In genomic region chr17:65198653-65199382, GRCh38 we compare ENCODE assay signal across 8 cellular contexts.
DNase-seq lines count a peak whose midpoint lies in the region; ATAC-seq and TF ChIP-seq lines count a peak whose summit lies in the region.

No MANE protein-coding gene starts in this region.

- POLR2A ChIA-PET in activated CD8-positive, alpha-beta T cell treated with anti-CD3 and anti-CD28 coated beads for 36 hours (lab: Charles Lee): interaction anchor here (2.4 kb wide), 1 partner anchor 62 kb away, joined by 8 read pairs; the partner anchor contains the start of gene RGS9

- H3K27ac ChIP-seq in CD4-positive, CD25-positive, alpha-beta regulatory T cell (ENCODE audit: insufficient read depth, low read length, poor library complexity, severe bottlenecking): no peak overlapping the region

- ATAC-seq in CD4-positive, CD25-positive, alpha-beta regulatory T cell (ENCODE audit: low read depth in 2 of 2): peak; percentile 50 to 53
- no peak for ATAC-seq in activated CD8-positive, alpha-beta T cell treated with anti-CD3 and anti-CD28 coated beads for 36 hours
- ATAC-seq in Right ventricle myocardium superior (ENCODE audit: poor library complexity) (peak; percentile 77), HG03354 (IDR thresholded peaks at IDR 0.05; ENCODE audit: poor library complexity, severe bottlenecking, unreplicated experiment) (no peak), HG03378 (IDR thresholded peaks at IDR 0.05; ENCODE audit: unreplicated experiment) (no peak)

- peaks cover 3% of the 10 kb centered on the region for H3K27me3 ChIP-seq in CD4-positive, CD25-positive, alpha-beta regulatory T cell (ENCODE audit: control insufficient read depth, insufficient read depth, low read length)

- H3K4me3 Mint-ChIP-seq in CD4-positive, CD25-positive, alpha-beta regulatory T cell: peak overlapping the region in 1 of 4 donors; percentile 28
- H3K4me3 Mint-ChIP-seq in activated CD8-positive, alpha-beta T cell treated with anti-CD3 and anti-CD28 coated beads for 36 hours: no peak overlapping the region

- intact Hi-C loops in activated CD8-positive, alpha-beta T cell treated with anti-CD3 and anti-CD28 coated beads for 36 hours (cut with micrococcal nuclease): loop anchor here (5.0 to 10.0 kb wide), 2 partner anchors 62 to 234 kb away; partner anchors contain the start of gene RGS9
- intact Hi-C loops in Right ventricle myocardium superior (cut with DNase I): no loop called here

- H3K36me3 Mint-ChIP-seq in CD4-positive, CD25-positive, alpha-beta regulatory T cell: no peaks in the 10 kb centered on the region
- H3K36me3 Mint-ChIP-seq in activated CD8-positive, alpha-beta T cell treated with anti-CD3 and anti-CD28 coated beads for 36 hours (ENCODE audit: low read depth): no peaks in the 10 kb centered on the region

- H3K4me1 Mint-ChIP-seq in CD4-positive, CD25-positive, alpha-beta regulatory T cell: peaks cover 0 to 5% (median 3%) of the 10 kb centered on the region in 4 donors
- peaks cover 17% of the 10 kb centered on the region for H3K4me1 Mint-ChIP-seq in activated CD8-positive, alpha-beta T cell treated with anti-CD3 and anti-CD28 coated beads for 36 hours (ENCODE audit: low read depth)

- H3K9me3 ChIP-seq in CD4-positive, CD25-positive, alpha-beta regulatory T cell (ENCODE audit: control insufficient read depth in 2 of 2, low read length in 2 of 2): no peaks in the 10 kb centered on the region

- no peak overlapping the region for H3K4me3 ChIP-seq in CD4-positive, CD25-positive, alpha-beta regulatory T cell (ENCODE audit: low read depth, low read length)

- CTCF ChIA-PET in activated CD8-positive, alpha-beta T cell treated with anti-CD3 and anti-CD28 coated beads for 36 hours (lab: Charles Lee): interaction anchor here (0.8 to 2.9 kb wide), 21 partner anchors 11 to 260 kb away, joined by 3 to 20 read pairs (median 4); partner anchors contain the start of gene RGS9

- no peaks in the 10 kb centered on the region for H3K36me3 ChIP-seq in CD4-positive, CD25-positive, alpha-beta regulatory T cell (ENCODE audit: control insufficient read depth, insufficient read depth, low read length)

- H3K9me3 Mint-ChIP-seq in CD4-positive, CD25-positive, alpha-beta regulatory T cell: peaks cover 0 to 2% (median 0%) of the 10 kb centered on the region in 7 donors
- H3K9me3 Mint-ChIP-seq in activated CD8-positive, alpha-beta T cell treated with anti-CD3 and anti-CD28 coated beads for 36 hours: no peaks in the 10 kb centered on the region

- peaks cover 18% of the 10 kb centered on the region for H3K27me3 Mint-ChIP-seq in CD4-positive, CD25-positive, alpha-beta regulatory T cell
- peaks cover 1% of the 10 kb centered on the region for H3K27me3 Mint-ChIP-seq in activated CD8-positive, alpha-beta T cell treated with anti-CD3 and anti-CD28 coated beads for 36 hours

- no peak overlapping the region for H3K27ac Mint-ChIP-seq in CD4-positive, CD25-positive, alpha-beta regulatory T cell
- H3K27ac Mint-ChIP-seq in activated CD8-positive, alpha-beta T cell treated with anti-CD3 and anti-CD28 coated beads for 36 hours: no peak overlapping the region

- TF ChIP-seq CTCF in GM20000 (IDR thresholded peaks at IDR 0.05; ENCODE audit: extremely low read depth, missing control alignments): peak; percentile 68
- TF ChIP-seq CTCF in activated CD8-positive, alpha-beta T cell treated with anti-CD3 and anti-CD28 coated beads for 36 hours (IDR thresholded peaks at IDR 0.05): peak; percentile 92

- no peaks in the 10 kb centered on the region for H3K4me1 ChIP-seq in CD4-positive, CD25-positive, alpha-beta regulatory T cell (ENCODE audit: control insufficient read depth, insufficient read depth, low read length, poor library complexity, severe bottlenecking)

- peak in 2 of 3 donors; percentile 65 to 75 for DNase-seq in CD4-positive, CD25-positive, alpha-beta regulatory T cell
- DNase-seq in GM20000 (ENCODE audit: low spot score): peak; percentile 71
- DNase-seq in NCI-H2196 treated with DMSO at 0.1 percent for 48 hours (lab: John Stamatoyannopoulos, UW; ENCODE audit: unreplicated experiment): peak; percentile 55
- no peak for DNase-seq in activated CD8-positive, alpha-beta T cell treated with anti-CD3 and anti-CD28 coated beads for 36 hours
- no peak for DNase-seq in Right ventricle myocardium superior
- peak; percentile 73 for DNase-seq in retina

Comparison
In these comparisons a context has a peak if more than half of its experiments do, and no peak if none do; other contexts are left out.
1. ATAC-seq: peak in CD4-positive, CD25-positive, alpha-beta regulatory T cell (2 of 2) and Right ventricle myocardium superior (single experiment); none in activated CD8-positive, alpha-beta T cell treated with anti-CD3 and anti-CD28 coated beads for 36 hours (single experiment), HG03354 (single experiment) and HG03378 (single experiment).
2. DNase-seq: peak in CD4-positive, CD25-positive, alpha-beta regulatory T cell (2 of 3), GM20000 (single experiment), NCI-H2196 treated with DMSO at 0.1 percent for 48 hours (single experiment) and retina (single experiment); none in activated CD8-positive, alpha-beta T cell treated with anti-CD3 and anti-CD28 coated beads for 36 hours (single experiment) and Right ventricle myocardium superior (single experiment).